Comparison of ENCODE assay signal across 1 cellular context in genomic region chr1:42846257-42847110, GRCh38.
TF ChIP-seq lines count a peak whose summit lies in the region.

Gene ZNF691 (plus strand): TSS chr1:42846613. CDS start chr1:42849659, 3,046 bp downstream.

TF ChIP-seq in GM12878, 131 proteins besides CTCF, POLR2A, EP300 and RAD21 (continued from another document and continues in another):
- TF ChIP-seq RBBP5 (conservative IDR thresholded peaks at IDR 0.05) (no peak), ZBED1 (IDR thresholded peaks at IDR 0.05; ENCODE audit: borderline replicate concordance) (no peak), POU2F2 (IDR thresholded peaks at IDR 0.05; ENCODE audit: borderline replicate concordance, low read depth, low read length) (peak; percentile 24; the same call in 2 of the 3 replicates), SUPT20H (IDR thresholded peaks at IDR 0.05; ENCODE audit: borderline replicate concordance, control insufficient read depth, low read depth, low read length) (no peak), TAF1 (IDR thresholded peaks at IDR 0.05; ENCODE audit: borderline replicate concordance, low read depth, low read length) (peak; percentile 59; the same call in 1 of the 2 replicates), ZNF384 (IDR thresholded peaks at IDR 0.05; ENCODE audit: borderline replicate concordance, low read depth, low read length) (no peak), FOS (IDR thresholded peaks at IDR 0.05; ENCODE audit: borderline replicate concordance, extremely low read depth, insufficient read length) (peak; percentile 90), IRF3 (IDR thresholded peaks at IDR 0.05) (peak; percentile 94), BCL11A (IDR thresholded peaks at IDR 0.05; ENCODE audit: low read depth, low read length) (no peak), RAD51 (IDR thresholded peaks at IDR 0.05) (no peak), CUX1 (IDR thresholded peaks at IDR 0.05; ENCODE audit: insufficient replicate concordance, low read depth, low read length) (no peak), DPF2 (IDR thresholded peaks at IDR 0.05) (peak; percentile 93), E2F4 (IDR thresholded peaks at IDR 0.05; ENCODE audit: low read depth, low read length) (no peak), USF1 (IDR thresholded peaks at IDR 0.05; ENCODE audit: borderline replicate concordance, extremely low read length, insufficient read depth, low read depth, low read length) (no peak), KAT2A (conservative IDR thresholded peaks at IDR 0.05; ENCODE audit: control insufficient read depth, low read depth, low read length) (no peak), SMC3 (IDR thresholded peaks at IDR 0.05; ENCODE audit: borderline replicate concordance, low read length) (no peak), JUND (IDR thresholded peaks at IDR 0.05; ENCODE audit: low read depth, low read length) (no peak), IKZF1 (conservative IDR thresholded peaks at IDR 0.05) (peak; percentile 88), SRF (IDR thresholded peaks at IDR 0.05; ENCODE audit: low read depth in 2 of 2, low read length in 2 of 2) (no peak), JUNB (IDR thresholded peaks at IDR 0.05) (no peak), ESRRA (IDR thresholded peaks at IDR 0.05; ENCODE audit: low read length) (no peak), NKRF (conservative IDR thresholded peaks at IDR 0.05) (peak; percentile 50; the same call in 1 of the 2 replicates), ZNF274 (IDR thresholded peaks at IDR 0.05; ENCODE audit: insufficient read depth, insufficient read length) (no peak), TARDBP (IDR thresholded peaks at IDR 0.05; ENCODE audit: borderline replicate concordance) (no peak), GABPA (IDR thresholded peaks at IDR 0.05; ENCODE audit: low read depth) (peak; percentile 94), NR2C2 (IDR thresholded peaks at IDR 0.05; ENCODE audit: borderline replicate concordance, control insufficient read depth, insufficient read length, low read depth) (no peak), SUZ12 (IDR thresholded peaks at IDR 0.05; ENCODE audit: unreplicated experiment) (no peak), TCF3 (IDR thresholded peaks at IDR 0.05; ENCODE audit: borderline replicate concordance, insufficient read depth, low read depth, low read length) (0 out of 2 replicates have a peak, but pooled peaks have one; percentile 42), ZBTB11 (CRISPR knock-in tag; IDR thresholded peaks at IDR 0.05) (no peak), ZSCAN29 (IDR thresholded peaks at IDR 0.05) (0 out of 2 replicates have a peak, but pooled peaks have one; percentile 7), PAX5 (IDR thresholded peaks at IDR 0.05; ENCODE audit: borderline replicate concordance, low read depth, low read length) (no peak), RELB (IDR thresholded peaks at IDR 0.05; ENCODE audit: low read depth) (0 out of 2 replicates have a peak, but pooled peaks have one; percentile 16), ZBTB33 (IDR thresholded peaks at IDR 0.05) (no peak), YY1 (IDR thresholded peaks at IDR 0.05; ENCODE audit: low read depth, low read length) (0 out of 2 replicates have a peak, but pooled peaks have one; percentile 35), CEBPZ (IDR thresholded peaks at IDR 0.05; ENCODE audit: low read depth, low read length) (peak; percentile 82)
